In genomic region chr9:14932246-14932645, GRCh38 we compare ENCODE assay signal across 27 cellular contexts. TPM values are rescaled to one million over a fixed set of nuclear protein-coding genes. Genes with fewer than 3 reads are reported as not detected.
"Had no signal": no experiment of that assay in that cellular context is flagged by ENCODE, and none has a peak within 500 bp of the region (broad histone marks: within the 10 kb centered on the region; RNA-seq: fewer than 3 reads in every experiment).

No MANE protein-coding gene starts in this region.

- H3K4me1 ChIP-seq: ascending aorta, body of pancreas, Peyer's patch, SJCRH30 had no signal

- H3K4me1 Mint-ChIP-seq: activated CD4-positive, alpha-beta T cell treated with anti-CD3 and anti-CD28 coated beads, Interleukin-2, amount 10 ng/mL, durations not matched to agents 24 days and 14 days; activated naive CD8-positive, alpha-beta T cell treated with anti-CD3 and anti-CD28 coated beads, Interleukin-2, amount 50 U/mL, for 24 hours; T-helper 17 cell had no signal

- H3K36me3 Mint-ChIP-seq: activated naive CD4-positive, alpha-beta T cell treated with anti-CD3 and anti-CD28 coated beads, Interleukin-2, amount 50 U/mL, for 72 hours; WTC11 had no signal

- FAIRE-seq: bronchial epithelial cell, K562 had no signal

- H3K4me3 Mint-ChIP-seq: activated CD4-positive, alpha-beta T cell treated with anti-CD3 and anti-CD28 coated beads, Interleukin-2, amount 10 ng/mL, durations not matched to agents 24 days and 14 days; activated naive CD8-positive, alpha-beta T cell treated with anti-CD3 and anti-CD28 coated beads, Interleukin-2, amount 50 U/mL, for 24 hours; activated T-cell treated with anti-CD3 and anti-CD28 coated beads, Interleukin-2, amount 50 U/mL, for 4 hours; T-helper 17 cell; WTC11 had no signal

- H3K9me3 Mint-ChIP-seq: activated CD4-positive, alpha-beta T cell treated with anti-CD3 and anti-CD28 coated beads, Interleukin-2, amount 10 ng/mL, durations not matched to agents 24 days and 14 days; activated naive CD4-positive, alpha-beta T cell treated with anti-CD3 and anti-CD28 coated beads, Interleukin-2, amount 50 U/mL, for 72 hours; activated naive CD8-positive, alpha-beta T cell treated with anti-CD3 and anti-CD28 coated beads, Interleukin-2, amount 50 U/mL, for 24 hours; activated T-cell treated with anti-CD3 and anti-CD28 coated beads, Interleukin-2, amount 50 U/mL, for 4 hours had no signal

- DNase-seq: activated CD4-positive, alpha-beta T cell treated with anti-CD3 and anti-CD28 coated beads for 1 hour; activated CD4-positive, alpha-beta T cell treated with anti-CD3 and anti-CD28 coated beads, Interleukin-2, amount 10 ng/mL, durations not matched to agents 24 days and 14 days; activated CD4-positive, alpha-beta T cell treated with anti-CD3 and anti-CD28 coated beads, Interleukin-2, amount 50 U/mL, for 48 hours; activated effector memory CD4-positive, alpha-beta T cell treated with anti-CD3 and anti-CD28 coated beads, Interleukin-2, amount 50 U/mL, for 16 hours; activated naive CD4-positive, alpha-beta T cell treated with Interleukin-2 at 50 U/mL for 16 hours; activated naive CD8-positive, alpha-beta T cell treated with anti-CD3 and anti-CD28 coated beads, Interleukin-2, amount 50 U/mL, for 24 hours; activated T-cell treated with anti-CD3 and anti-CD28 coated beads, Interleukin-2, amount 50 U/mL, for 4 hours; amniotic stem cell; body of pancreas; MM.1S; NCI-H1105 treated with DMSO at 0.1 percent for 48 hours; NCI-H1436 treated with DMSO at 0.1 percent for 48 hours; NCI-H187 treated with DMSO at 0.1 percent for 48 hours; NCI-H2081 treated with DMSO at 0.1 percent for 48 hours; NCI-H446; NCI-H524; Peyer's patch; Right ventricle myocardium superior; SJCRH30; T-helper 17 cell; T-helper 9 cell had no signal

- H3K36me3 ChIP-seq: ascending aorta, Peyer's patch, SJCRH30 had no signal

- ATAC-seq: activated naive CD4-positive, alpha-beta T cell treated with anti-CD3 and anti-CD28 coated beads, Interleukin-2, amount 50 U/mL, for 72 hours; activated naive CD8-positive, alpha-beta T cell treated with anti-CD3 and anti-CD28 coated beads, Interleukin-2, amount 50 U/mL, for 24 hours; activated T-cell treated with anti-CD3 and anti-CD28 coated beads, Interleukin-2, amount 50 U/mL, for 4 hours; body of pancreas; K562; T-helper 17 cell; WTC11 had no signal

- H3K27ac ChIP-seq: ascending aorta, body of pancreas, Peyer's patch, RWPE1, SJCRH30 had no signal

- H3K4me3 ChIP-seq: ascending aorta, body of pancreas, K562, Peyer's patch, SJCRH30 had no signal

- H3K9me3 ChIP-seq: ascending aorta, body of pancreas, Peyer's patch, SJCRH30 had no signal

- H3K27me3 Mint-ChIP-seq: activated naive CD8-positive, alpha-beta T cell treated with anti-CD3 and anti-CD28 coated beads, Interleukin-2, amount 50 U/mL, for 24 hours; T-helper 17 cell had no signal

- H3K27ac Mint-ChIP-seq: activated CD4-positive, alpha-beta T cell treated with anti-CD3 and anti-CD28 coated beads, Interleukin-2, amount 10 ng/mL, durations not matched to agents 24 days and 14 days; activated naive CD4-positive, alpha-beta T cell treated with anti-CD3 and anti-CD28 coated beads, Interleukin-2, amount 50 U/mL, for 72 hours; activated naive CD8-positive, alpha-beta T cell treated with anti-CD3 and anti-CD28 coated beads, Interleukin-2, amount 50 U/mL, for 24 hours; T-helper 17 cell; WTC11 had no signal

- H3K27me3 ChIP-seq: ascending aorta, body of pancreas, Peyer's patch, SJCRH30 had no signal

RNA-seq across cellular contexts. Expression of gene FREM1, which starts 22.0 kb away (rescaled TPM):
- total RNA-seq: activated CD4-positive, alpha-beta T cell treated with anti-CD3 and anti-CD28 coated beads, Interleukin-2, amount 10 ng/mL, durations not matched to agents 24 days and 14 days; bronchial epithelial cell; T-helper 17 cell had no signal
